In genomic region chr6:39729945-39730344, GRCh38 we compare ENCODE assay signal across 7 cellular contexts. TPM values are rescaled to one million over a fixed set of nuclear protein-coding genes. Genes with fewer than 3 reads are reported as not detected.
"Had no signal": no experiment of that assay in that cellular context is flagged by ENCODE, and none has a peak within 500 bp of the region (broad histone marks: within the 10 kb centered on the region; RNA-seq: fewer than 3 reads in every experiment).

No MANE protein-coding gene starts in this region.

- ATAC-seq: GM23338, K562 had no signal

- DNase-seq: H9, HCEC 1CT, IMR-90, KG1 had no signal

- H3K4me2 ChIP-seq: GM23338 had no signal

- H3K4me3 ChIP-seq: GM23338, K562 had no signal

- H2AFZ ChIP-seq: GM23338 had no signal

RNA-seq across cellular contexts. Expression of gene KIF6, which starts 4.7 kb away (rescaled TPM):
- total RNA-seq: HT-29, K562 had no signal
